1 cellular context compared by ENCODE assay signal in the genomic region with DNA sequence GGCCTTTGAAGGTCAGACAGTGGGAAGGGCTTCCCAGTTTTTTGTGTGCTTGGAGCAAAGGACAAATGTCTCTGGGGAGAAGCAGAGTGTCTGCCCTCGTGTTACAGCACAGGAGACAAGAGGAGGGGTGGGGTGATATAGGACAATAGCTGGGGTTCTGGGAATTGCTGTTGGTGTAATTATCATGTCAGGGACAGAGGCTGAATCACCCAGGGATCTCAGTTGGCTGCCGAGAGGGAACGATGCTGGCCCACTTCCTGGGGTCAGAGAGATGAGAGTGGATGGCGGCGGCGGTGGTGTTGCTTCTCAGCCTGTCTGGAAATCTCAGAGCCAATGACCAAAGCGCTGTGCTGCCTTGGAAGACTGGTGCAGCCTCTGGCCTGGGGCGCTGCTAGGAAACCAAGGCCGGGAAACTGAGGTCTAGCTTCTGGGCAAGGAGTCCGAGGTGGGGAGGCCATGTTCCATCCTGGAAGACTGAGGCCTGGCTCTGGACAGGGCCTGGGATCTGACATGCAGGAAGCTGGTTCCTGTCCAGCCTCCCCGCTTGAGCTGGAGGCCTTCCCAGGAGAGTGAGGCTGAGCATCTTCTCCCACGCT.
TF ChIP-seq lines count a peak whose summit lies in the region.

No MANE protein-coding gene starts in this region.

TF ChIP-seq in liver, 16 proteins besides CTCF, POLR2A, EP300 and RAD21:
- TF ChIP-seq, protein P1, sequence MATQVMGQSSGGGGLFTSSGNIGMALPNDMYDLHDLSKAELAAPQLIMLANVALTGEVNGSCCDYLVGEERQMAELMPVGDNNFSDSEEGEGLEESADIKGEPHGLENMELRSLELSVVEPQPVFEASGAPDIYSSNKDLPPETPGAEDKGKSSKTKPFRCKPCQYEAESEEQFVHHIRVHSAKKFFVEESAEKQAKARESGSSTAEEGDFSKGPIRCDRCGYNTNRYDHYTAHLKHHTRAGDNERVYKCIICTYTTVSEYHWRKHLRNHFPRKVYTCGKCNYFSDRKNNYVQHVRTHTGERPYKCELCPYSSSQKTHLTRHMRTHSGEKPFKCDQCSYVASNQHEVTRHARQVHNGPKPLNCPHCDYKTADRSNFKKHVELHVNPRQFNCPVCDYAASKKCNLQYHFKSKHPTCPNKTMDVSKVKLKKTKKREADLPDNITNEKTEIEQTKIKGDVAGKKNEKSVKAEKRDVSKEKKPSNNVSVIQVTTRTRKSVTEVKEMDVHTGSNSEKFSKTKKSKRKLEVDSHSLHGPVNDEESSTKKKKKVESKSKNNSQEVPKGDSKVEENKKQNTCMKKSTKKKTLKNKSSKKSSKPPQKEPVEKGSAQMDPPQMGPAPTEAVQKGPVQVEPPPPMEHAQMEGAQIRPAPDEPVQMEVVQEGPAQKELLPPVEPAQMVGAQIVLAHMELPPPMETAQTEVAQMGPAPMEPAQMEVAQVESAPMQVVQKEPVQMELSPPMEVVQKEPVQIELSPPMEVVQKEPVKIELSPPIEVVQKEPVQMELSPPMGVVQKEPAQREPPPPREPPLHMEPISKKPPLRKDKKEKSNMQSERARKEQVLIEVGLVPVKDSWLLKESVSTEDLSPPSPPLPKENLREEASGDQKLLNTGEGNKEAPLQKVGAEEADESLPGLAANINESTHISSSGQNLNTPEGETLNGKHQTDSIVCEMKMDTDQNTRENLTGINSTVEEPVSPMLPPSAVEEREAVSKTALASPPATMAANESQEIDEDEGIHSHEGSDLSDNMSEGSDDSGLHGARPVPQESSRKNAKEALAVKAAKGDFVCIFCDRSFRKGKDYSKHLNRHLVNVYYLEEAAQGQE (IDR thresholded peaks at IDR 0.05), result no peak
- TF ChIP-seq YY1 (IDR thresholded peaks at IDR 0.05) (no peak), JUND (IDR thresholded peaks at IDR 0.05) (no peak), SP1 (IDR thresholded peaks at IDR 0.05) (no peak), HNF4G (IDR thresholded peaks at IDR 0.05) (no peak), RXRA (IDR thresholded peaks at IDR 0.05) (no peak), GABPA (IDR thresholded peaks at IDR 0.05 in 1 of 2, conservative IDR thresholded peaks at IDR 0.05 in 1 of 2) (no peak)
- TF ChIP-seq, protein P2, sequence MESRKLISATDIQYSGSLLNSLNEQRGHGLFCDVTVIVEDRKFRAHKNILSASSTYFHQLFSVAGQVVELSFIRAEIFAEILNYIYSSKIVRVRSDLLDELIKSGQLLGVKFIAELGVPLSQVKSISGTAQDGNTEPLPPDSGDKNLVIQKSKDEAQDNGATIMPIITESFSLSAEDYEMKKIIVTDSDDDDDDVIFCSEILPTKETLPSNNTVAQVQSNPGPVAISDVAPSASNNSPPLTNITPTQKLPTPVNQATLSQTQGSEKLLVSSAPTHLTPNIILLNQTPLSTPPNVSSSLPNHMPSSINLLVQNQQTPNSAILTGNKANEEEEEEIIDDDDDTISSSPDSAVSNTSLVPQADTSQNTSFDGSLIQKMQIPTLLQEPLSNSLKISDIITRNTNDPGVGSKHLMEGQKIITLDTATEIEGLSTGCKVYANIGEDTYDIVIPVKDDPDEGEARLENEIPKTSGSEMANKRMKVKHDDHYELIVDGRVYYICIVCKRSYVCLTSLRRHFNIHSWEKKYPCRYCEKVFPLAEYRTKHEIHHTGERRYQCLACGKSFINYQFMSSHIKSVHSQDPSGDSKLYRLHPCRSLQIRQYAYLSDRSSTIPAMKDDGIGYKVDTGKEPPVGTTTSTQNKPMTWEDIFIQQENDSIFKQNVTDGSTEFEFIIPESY (IDR thresholded peaks at IDR 0.05), result no peak
